Comparison of ENCODE assay signal across 21 cellular contexts in genomic region chr20:61408951-61409740, GRCh38.
"Had no signal": no experiment of that assay in that cellular context is flagged by ENCODE, and none has a peak within 500 bp of the region (broad histone marks: within the 10 kb centered on the region; RNA-seq: fewer than 3 reads in every experiment).

No MANE protein-coding gene starts in this region.

- H3K36me3 ChIP-seq: MG63, SJCRH30 had no signal

- H3K27ac ChIP-seq: HL-60, SJCRH30 had no signal

- H3K4me3 ChIP-seq: MG63, SJCRH30 had no signal

- H3K9me3 ChIP-seq: MG63, SJCRH30 had no signal

- H3K4me1 ChIP-seq: SJCRH30 had no signal

- ATAC-seq: Panc1, PC-3, Right ventricle myocardium inferior, SK-N-SH treated with all-trans-retinoic acid at 6 μM for 48 hours had no signal

- DNase-seq: KBM-7, MG63, NCI-H1092, NCI-H1105 treated with DMSO at 0.1 percent for 48 hours, NCI-H1417 treated with DMSO at 0.1 percent for 48 hours, NCI-H146, NCI-H1694 treated with DMSO at 0.1 percent for 48 hours, NCI-H1930, NCI-H2081, NCI-H2107, NCI-H2227 treated with DMSO at 0.1 percent for 48 hours, NCI-H524 treated with DMSO at 0.1 percent for 48 hours, NCI-H69, NCI-H774, PC-3, SHP77 treated with DMSO at 0.1 percent for 48 hours, SJCRH30 had no signal
